Comparison of ENCODE assay signal across 22 cellular contexts in the genomic region with DNA sequence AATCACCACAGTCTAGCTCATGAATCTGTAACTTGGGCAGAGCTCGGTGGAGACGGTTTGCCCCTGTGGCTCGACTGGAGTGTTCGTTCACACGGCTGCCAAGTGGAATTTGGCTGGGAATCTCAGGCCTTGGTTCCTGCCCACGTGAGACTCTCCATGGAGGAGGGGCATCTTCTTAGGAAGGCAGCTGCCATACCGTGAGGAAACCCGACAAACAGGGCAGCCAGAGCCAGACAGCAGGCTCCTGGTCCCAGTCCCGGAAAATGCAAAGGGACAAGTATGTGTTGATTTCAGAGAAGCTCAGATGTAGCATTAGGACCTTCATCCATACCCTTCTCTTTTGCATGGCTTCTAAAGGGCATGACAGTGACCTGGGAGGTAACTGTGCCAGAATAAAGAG. TPM values are rescaled to one million over a fixed set of nuclear protein-coding genes. Genes with fewer than 3 reads are reported as not detected.
DNase-seq lines count a peak whose midpoint lies in the region; ATAC-seq, FAIRE-seq and TF ChIP-seq lines count a peak whose summit lies in the region.
"Had no signal": no experiment of that assay in that cellular context is flagged by ENCODE, and none has a peak within 500 bp of the region (broad histone marks: within the 10 kb centered on the region; RNA-seq: fewer than 3 reads in every experiment).

No MANE protein-coding gene starts in this region.

- no peaks in the 10 kb centered on the region for H3K27me3 Mint-ChIP-seq in activated T-cell treated with anti-CD3 and anti-CD28 coated beads, Interleukin-2, amount 50 U/mL, for 4 hours (ENCODE audit: low read depth)
- no peaks in the 10 kb centered on the region for H3K27me3 Mint-ChIP-seq in CD4-positive, alpha-beta T cell
- H3K27me3 Mint-ChIP-seq in T-helper 17 cell = no peaks in the 10 kb centered on the region
- peaks cover 0 to 17% (median 8%) of the 10 kb centered on the region in 5 donors for H3K27me3 Mint-ChIP-seq in naive thymus-derived CD4-positive, alpha-beta T cell

- H3K27ac Mint-ChIP-seq in CD4-positive, alpha-beta T cell = peak overlapping the region; percentile 87
- peak overlapping the region; percentile 87 for H3K27ac Mint-ChIP-seq in T-helper 17 cell
- peak overlapping the region in 7 of 9 donors; percentile 38 to 92 (median 78) for H3K27ac Mint-ChIP-seq in naive thymus-derived CD4-positive, alpha-beta T cell

- H3K4me3 ChIP-seq in naive thymus-derived CD4-positive, alpha-beta T cell (ENCODE audit: low read length) = no peak overlapping the region
- H3K4me3 ChIP-seq in pancreas = no peak overlapping the region
- H3K4me3 ChIP-seq: uterus had no signal

- H3K4me1 Mint-ChIP-seq in activated T-cell treated with anti-CD3 and anti-CD28 coated beads, Interleukin-2, amount 50 U/mL, for 4 hours (ENCODE audit: low read depth) = peaks cover 73% of the 10 kb centered on the region
- peaks cover 78% of the 10 kb centered on the region for H3K4me1 Mint-ChIP-seq in CD4-positive, alpha-beta T cell (ENCODE audit: low read depth)
- peaks cover 47% of the 10 kb centered on the region for H3K4me1 Mint-ChIP-seq in T-helper 17 cell
- H3K4me1 Mint-ChIP-seq in naive thymus-derived CD4-positive, alpha-beta T cell = peaks cover 41 to 79% (median 74%) of the 10 kb centered on the region in 7 donors

- H3K9me3 ChIP-seq in CD4-positive, alpha-beta T cell (ENCODE audit: control insufficient read depth, low read length) = no peaks in the 10 kb centered on the region
- H3K9me3 ChIP-seq in T-helper 17 cell (ENCODE audit: control insufficient read depth, low read length, poor library complexity, severe bottlenecking) (no peaks in the 10 kb centered on the region), pancreas (no peaks in the 10 kb centered on the region)
- no peaks in the 10 kb centered on the region for H3K9me3 ChIP-seq in naive thymus-derived CD4-positive, alpha-beta T cell (ENCODE audit: control insufficient read depth in 2 of 3, low read length in 3 of 3)
- H3K9me3 ChIP-seq: uterus had no signal

- H3K4me1 ChIP-seq in naive thymus-derived CD4-positive, alpha-beta T cell (ENCODE audit: control insufficient read depth in 2 of 2, insufficient read depth in 2 of 2, low read length in 2 of 2) = peaks cover 45 to 63% of the 10 kb centered on the region in 2 donors
- H3K4me1 ChIP-seq in pancreas = no peaks in the 10 kb centered on the region

- peak overlapping the region; percentile 28 for H3K4me3 Mint-ChIP-seq in activated T-cell treated with anti-CD3 and anti-CD28 coated beads, Interleukin-2, amount 50 U/mL, for 4 hours
- peak overlapping the region; percentile 11 for H3K4me3 Mint-ChIP-seq in CD4-positive, alpha-beta T cell
- H3K4me3 Mint-ChIP-seq in T-helper 17 cell = peak overlapping the region; percentile 81
- peak overlapping the region; percentile 25 to 84 (median 74) for H3K4me3 Mint-ChIP-seq in naive thymus-derived CD4-positive, alpha-beta T cell

- H3K9me3 Mint-ChIP-seq in activated T-cell treated with anti-CD3 and anti-CD28 coated beads, Interleukin-2, amount 50 U/mL, for 4 hours = no peaks in the 10 kb centered on the region
- H3K9me3 Mint-ChIP-seq in CD4-positive, alpha-beta T cell = no peaks in the 10 kb centered on the region
- no peaks in the 10 kb centered on the region for H3K9me3 Mint-ChIP-seq in naive thymus-derived CD4-positive, alpha-beta T cell

- ATAC-seq in activated T-cell treated with anti-CD3 and anti-CD28 coated beads, Interleukin-2, amount 50 U/mL, for 4 hours = no peak
- no peak for ATAC-seq in CD4-positive, alpha-beta T cell (ENCODE audit: poor library complexity)
- ATAC-seq in T-helper 17 cell = no peak
- ATAC-seq in naive thymus-derived CD4-positive, alpha-beta T cell = no peak
- ATAC-seq in pancreas = no peak
- ATAC-seq: Right ventricle myocardium inferior, sciatic nerve had no signal

- CTCF ChIA-PET in CD4-positive, alpha-beta T cell (lab: Charles Lee) = interaction anchor here (1.1 to 3.3 kb wide), 2 partner anchors 21 to 44 kb away, joined by 3 to 8 read pairs; no protein-coding TSS in a partner anchor
- CTCF ChIA-PET in naive thymus-derived CD4-positive, alpha-beta T cell (lab: Charles Lee) = interaction anchor here (0.7 to 1.5 kb wide), 2 partner anchors 262 to 1572 kb away, joined by 3 to 4 read pairs; no protein-coding TSS in a partner anchor
- CTCF ChIA-PET in HEK293T (lab: Yijun Ruan, JAX) = no interaction called here

- 95 to 97% methylated on average over 9 of the region's 9 CpGs for WGBS in pancreas, 2 donors

- no peak overlapping the region for H3K27ac ChIP-seq in CD4-positive, alpha-beta T cell (ENCODE audit: low read depth, low read length)
- H3K27ac ChIP-seq in naive thymus-derived CD4-positive, alpha-beta T cell (ENCODE audit: low read depth, low read length) = no peak overlapping the region
- H3K27ac ChIP-seq in pancreas = no peak overlapping the region
- H3K27ac ChIP-seq: C4-2B, parathyroid adenoma, uterus had no signal

- no peaks in the 10 kb centered on the region for H3K36me3 Mint-ChIP-seq in activated T-cell treated with anti-CD3 and anti-CD28 coated beads, Interleukin-2, amount 50 U/mL, for 4 hours (ENCODE audit: insufficient read depth)
- no peaks in the 10 kb centered on the region for H3K36me3 Mint-ChIP-seq in CD4-positive, alpha-beta T cell (ENCODE audit: low read depth)
- no peaks in the 10 kb centered on the region for H3K36me3 Mint-ChIP-seq in T-helper 17 cell (ENCODE audit: low read depth)
- peaks cover 0 to 7% (median 0%) of the 10 kb centered on the region in 5 donors for H3K36me3 Mint-ChIP-seq in naive thymus-derived CD4-positive, alpha-beta T cell

- no peak for TF ChIP-seq CTCF in CD4-positive, alpha-beta T cell (IDR thresholded peaks at IDR 0.05)
- no peak for TF ChIP-seq CTCF in pancreas (IDR thresholded peaks at IDR 0.05)

- no peak for DNase-seq in activated T-cell treated with anti-CD3 and anti-CD28 coated beads, Interleukin-2, amount 50 U/mL, for 4 hours
- DNase-seq in activated T-cell treated with anti-CD3 and anti-CD28 coated beads, Interleukin-2, amount 50 U/mL, for 48 hours = no peak
- no peak for DNase-seq in CD4-positive, alpha-beta T cell
- DNase-seq in T-helper 17 cell = no peak
- DNase-seq in naive thymus-derived CD4-positive, alpha-beta T cell = no peak
- DNase-seq in HEK293T (ENCODE audit: extremely low spot score) = no peak
- no peak for DNase-seq in pancreas
- DNase-seq in medulla oblongata (ENCODE audit: extremely low spot score) = no peak
- DNase-seq: ACHN; activated T-cell treated with anti-CD3 and anti-CD28 coated beads, Interleukin-2, amount 50 U/mL, for 1 hour; DMS153; NCI-H1092 treated with DMSO at 0.1 percent for 48 hours; NCI-H2029 treated with DMSO at 0.1 percent for 48 hours; uterus had no signal

- H3K36me3 ChIP-seq in naive thymus-derived CD4-positive, alpha-beta T cell (ENCODE audit: control insufficient read depth in 2 of 3, insufficient read depth in 3 of 3, low read length in 3 of 3) = no peaks in the 10 kb centered on the region
- no peaks in the 10 kb centered on the region for H3K36me3 ChIP-seq in pancreas
- H3K36me3 ChIP-seq: uterus had no signal

- FAIRE-seq in pancreas (lab: Jason Lieb, UNC) = no peak
- FAIRE-seq: endometrium, G401.6, H1 had no signal

- H3K27me3 ChIP-seq in CD4-positive, alpha-beta T cell (ENCODE audit: control insufficient read depth, insufficient read depth, low read length) = no peaks in the 10 kb centered on the region
- no peaks in the 10 kb centered on the region for H3K27me3 ChIP-seq in naive thymus-derived CD4-positive, alpha-beta T cell (ENCODE audit: control insufficient read depth in 2 of 2, insufficient read depth in 2 of 2, low read length in 2 of 2)
- H3K27me3 ChIP-seq in pancreas = no peaks in the 10 kb centered on the region
- H3K27me3 ChIP-seq: uterus had no signal

- POLR2A ChIA-PET in CD4-positive, alpha-beta T cell (lab: Charles Lee) = interaction anchor here (1.0 kb wide), 1 partner anchor 15 kb away, joined by 4 read pairs; no protein-coding TSS in a partner anchor
- POLR2A ChIA-PET in naive thymus-derived CD4-positive, alpha-beta T cell (lab: Charles Lee) = interaction anchor here (1.2 kb wide), 1 partner anchor 192 kb away, joined by 3 read pairs; no protein-coding TSS in a partner anchor
- POLR2A ChIA-PET in HEK293T (lab: Yijun Ruan, JAX) = no interaction called here

- intact Hi-C loops in CD4-positive, alpha-beta T cell (cut with DNase I, micrococcal nuclease) = loop anchor here in 1 of 2 experiments (10.0 kb wide), 1 partner anchor 150 kb away; no protein-coding TSS in a partner anchor
- intact Hi-C loops in naive thymus-derived CD4-positive, alpha-beta T cell (cut with micrococcal nuclease) = loop anchor here in 1 of 2 donors (5.0 kb wide), 1 partner anchor 128 kb away; a partner anchor contains a TSS
- intact Hi-C loops in pancreas (cut with DNase I) = no loop called here

TF ChIP-seq in HEK293T, 16 proteins besides CTCF, POLR2A, EP300 and RAD21:
- TF ChIP-seq CTBP1 (IDR thresholded peaks at IDR 0.05; ENCODE audit: borderline replicate concordance) = no peak
- no peak for TF ChIP-seq BHLHE40 (IDR thresholded peaks at IDR 0.05; ENCODE audit: borderline replicate concordance)
- no peak for TF ChIP-seq L3MBTL2 (conservative IDR thresholded peaks at IDR 0.05)
- no peak for TF ChIP-seq ZNF384 (IDR thresholded peaks at IDR 0.05)
- no peak for TF ChIP-seq NFRKB (IDR thresholded peaks at IDR 0.05)
- TF ChIP-seq LEF1 (IDR thresholded peaks at IDR 0.05; ENCODE audit: borderline replicate concordance) = no peak
- no peak for TF ChIP-seq SUZ12 (IDR thresholded peaks at IDR 0.05)
- no peak for TF ChIP-seq SP1 (IDR thresholded peaks at IDR 0.05)
- TF ChIP-seq ARNT (IDR thresholded peaks at IDR 0.05) = no peak
- no peak for TF ChIP-seq TARDBP (IDR thresholded peaks at IDR 0.05)
- no peak for TF ChIP-seq FOXK2 (IDR thresholded peaks at IDR 0.05)
- no peak for TF ChIP-seq HDGF (IDR thresholded peaks at IDR 0.05; ENCODE audit: borderline replicate concordance)

RNA-seq across cellular contexts. Expression of a gene that starts 26.6 kb away (rescaled TPM):
- under 1 TPM in 1 of 3 donors, not detected in 2; 0.03 TPM for total RNA-seq in activated T-cell treated with anti-CD3 and anti-CD28 coated beads, Interleukin-2, amount 50 U/mL, for 4 hours
- total RNA-seq in CD4-positive, alpha-beta T cell = under 1 TPM; 0.25 to 0.36 TPM
- total RNA-seq in T-helper 17 cell (under 1 TPM; 0.32 to 0.76 TPM), pancreas (under 1 TPM in 1 of 6 donors, not detected in 5; 0.19 TPM)
- total RNA-seq in naive thymus-derived CD4-positive, alpha-beta T cell = 1 to 10 TPM in 1 of 5 experiments, under 1 TPM in 4; 0.07 to 2.4 (median 0.80) TPM
- polyA plus RNA-seq in naive thymus-derived CD4-positive, alpha-beta T cell = under 1 TPM; 0.07 to 0.13 TPM
- under 1 TPM; 0.04 to 0.05 TPM for polyA plus RNA-seq in pancreas
- total RNA-seq: lung microvascular endothelial cell had no signal

Comparison
In these comparisons a context has a peak if more than half of its experiments do, and no peak if none do; other contexts are left out.
1. H3K4me3 Mint-ChIP-seq: peak in every context shown above with its lines; median percentile 81 in T-helper 17 cell; 74 in naive thymus-derived CD4-positive, alpha-beta T cell; 28 in activated T-cell treated with anti-CD3 and anti-CD28 coated beads, Interleukin-2, amount 50 U/mL, for 4 hours; 11 in CD4-positive, alpha-beta T cell.